9 cellular contexts compared by ENCODE assay signal in genomic region chr7:927031-927671, GRCh38. TPM values are rescaled to one million over a fixed set of nuclear protein-coding genes. Genes with fewer than 3 reads are reported as not detected.
DNase-seq lines count a peak whose midpoint lies in the region; ATAC-seq and TF ChIP-seq lines count a peak whose summit lies in the region.
"Had no signal": no experiment of that assay in that cellular context is flagged by ENCODE, and none has a peak within 500 bp of the region (broad histone marks: within the 10 kb centered on the region; RNA-seq: fewer than 3 reads in every experiment).

No MANE protein-coding gene starts in this region.

- no peaks in the 10 kb centered on the region for H3K9me3 ChIP-seq in left lung

- H3K27ac Mint-ChIP-seq in activated CD4-positive, alpha-beta T cell treated with anti-CD3 and anti-CD28 coated beads for 36 hours, result no peak overlapping the region
- peak overlapping the region; percentile 7 for H3K27ac Mint-ChIP-seq in activated naive CD8-positive, alpha-beta T cell treated with anti-CD3 and anti-CD28 coated beads for 36 hours
- H3K27ac Mint-ChIP-seq in stimulated activated memory B cell treated with anti-CD40 and anti-IgM and Interleukin-4, amounts not matched to agents 10 μg/mL and 1 μg/mL and 100 μg/mL, for 72 hours, result peak overlapping the region; percentile 76

- H3K4me1 ChIP-seq in left lung, result peaks cover 0 to 69% of the 10 kb centered on the region in 2 donors

- peaks cover 43% of the 10 kb centered on the region for H3K4me1 Mint-ChIP-seq in activated CD4-positive, alpha-beta T cell treated with anti-CD3 and anti-CD28 coated beads for 36 hours
- peaks cover 49% of the 10 kb centered on the region for H3K4me1 Mint-ChIP-seq in activated naive CD8-positive, alpha-beta T cell treated with anti-CD3 and anti-CD28 coated beads for 36 hours
- H3K4me1 Mint-ChIP-seq in stimulated activated memory B cell treated with anti-CD40 and anti-IgM and Interleukin-4, amounts not matched to agents 10 μg/mL and 1 μg/mL and 100 μg/mL, for 72 hours, result peaks cover 62% of the 10 kb centered on the region

- H3K27ac ChIP-seq in left lung, result no peak overlapping the region

- intact Hi-C loops in activated CD4-positive, alpha-beta T cell treated with anti-CD3 and anti-CD28 coated beads for 36 hours (cut with DNase I, micrococcal nuclease), result no loop called here
- intact Hi-C loops in left lung (cut with DNase I), result no loop called here

- H3K36me3 Mint-ChIP-seq in activated CD4-positive, alpha-beta T cell treated with anti-CD3 and anti-CD28 coated beads for 36 hours (ENCODE audit: low read depth), result no peaks in the 10 kb centered on the region
- H3K36me3 Mint-ChIP-seq in activated naive CD8-positive, alpha-beta T cell treated with anti-CD3 and anti-CD28 coated beads for 36 hours, result peaks cover 45% of the 10 kb centered on the region
- peaks cover 10% of the 10 kb centered on the region for H3K36me3 Mint-ChIP-seq in stimulated activated memory B cell treated with anti-CD40 and anti-IgM and Interleukin-4, amounts not matched to agents 10 μg/mL and 1 μg/mL and 100 μg/mL, for 72 hours

- H3K4me3 Mint-ChIP-seq in activated CD4-positive, alpha-beta T cell treated with anti-CD3 and anti-CD28 coated beads for 36 hours, result no peak overlapping the region
- no peak overlapping the region for H3K4me3 Mint-ChIP-seq in activated naive CD8-positive, alpha-beta T cell treated with anti-CD3 and anti-CD28 coated beads for 36 hours
- H3K4me3 Mint-ChIP-seq in stimulated activated memory B cell treated with anti-CD40 and anti-IgM and Interleukin-4, amounts not matched to agents 10 μg/mL and 1 μg/mL and 100 μg/mL, for 72 hours, result no peak overlapping the region

- H3K36me3 ChIP-seq in left lung, result peaks cover 0 to 5% of the 10 kb centered on the region in 2 donors

- H3K27me3 Mint-ChIP-seq in activated CD4-positive, alpha-beta T cell treated with anti-CD3 and anti-CD28 coated beads for 36 hours, result no peaks in the 10 kb centered on the region
- no peaks in the 10 kb centered on the region for H3K27me3 Mint-ChIP-seq in activated naive CD8-positive, alpha-beta T cell treated with anti-CD3 and anti-CD28 coated beads for 36 hours
- peaks cover 2% of the 10 kb centered on the region for H3K27me3 Mint-ChIP-seq in stimulated activated memory B cell treated with anti-CD40 and anti-IgM and Interleukin-4, amounts not matched to agents 10 μg/mL and 1 μg/mL and 100 μg/mL, for 72 hours

- peaks cover 0 to 3% of the 10 kb centered on the region in 2 donors for H3K27me3 ChIP-seq in left lung

- TF ChIP-seq CTCF in left lung (IDR thresholded peaks at IDR 0.05), result no peak

- POLR2A ChIA-PET in activated CD4-positive, alpha-beta T cell treated with anti-CD3 and anti-CD28 coated beads for 36 hours (lab: Charles Lee), result no interaction called here

- no peak for ATAC-seq in activated CD4-positive, alpha-beta T cell treated with anti-CD3 and anti-CD28 coated beads for 36 hours
- no peak for ATAC-seq in left lung
- ATAC-seq in stimulated activated memory B cell treated with anti-CD40 and anti-IgM and Interleukin-4, amounts not matched to agents 10 μg/mL and 1 μg/mL and 100 μg/mL, for 72 hours, result no peak

- H3K9me3 Mint-ChIP-seq in activated CD4-positive, alpha-beta T cell treated with anti-CD3 and anti-CD28 coated beads for 36 hours (ENCODE audit: low read depth), result no peaks in the 10 kb centered on the region
- H3K9me3 Mint-ChIP-seq in activated naive CD8-positive, alpha-beta T cell treated with anti-CD3 and anti-CD28 coated beads for 36 hours, result peaks cover 6% of the 10 kb centered on the region
- no peaks in the 10 kb centered on the region for H3K9me3 Mint-ChIP-seq in stimulated activated memory B cell treated with anti-CD40 and anti-IgM and Interleukin-4, amounts not matched to agents 10 μg/mL and 1 μg/mL and 100 μg/mL, for 72 hours

- CTCF ChIA-PET in activated CD4-positive, alpha-beta T cell treated with anti-CD3 and anti-CD28 coated beads for 36 hours (lab: Charles Lee), result no interaction called here

- no peak overlapping the region for H3K4me3 ChIP-seq in left lung

- peak; percentile 6 for DNase-seq in activated CD4-positive, alpha-beta T cell treated with anti-CD3 and anti-CD28 coated beads for 36 hours
- DNase-seq in activated CD4-positive, alpha-beta T cell treated with anti-CD3 and anti-CD28 coated beads for 4 hours, result no peak
- DNase-seq in activated naive CD8-positive, alpha-beta T cell treated with anti-CD3 and anti-CD28 coated beads for 36 hours, result no peak
- peak; percentile 27 to 68 for DNase-seq in left lung
- no peak for DNase-seq in NK-92 treated with Interleukin-12 subunit alpha and Interleukin-12 subunit beta, amount 100 ng/mL, for 24 hours (lab: John Stamatoyannopoulos, UW)
- DNase-seq in GOT3 (lab: John Stamatoyannopoulos, UW), result no peak
- no peak for DNase-seq in NCI-H2081 treated with DMSO at 0.1 percent for 48 hours (lab: John Stamatoyannopoulos, UW)

RNA-seq across cellular contexts. Expression of gene ADAP1, which starts 27.3 kb away (rescaled TPM):
- total RNA-seq in activated CD4-positive, alpha-beta T cell treated with anti-CD3 and anti-CD28 coated beads for 36 hours, result 10 to 100 TPM; 13.1 to 14.8 TPM
- total RNA-seq in activated naive CD8-positive, alpha-beta T cell treated with anti-CD3 and anti-CD28 coated beads for 36 hours, result 10 to 100 TPM; 49.9 to 56.7 TPM
- 10 to 100 TPM; 25.8 to 35.1 TPM for total RNA-seq in left lung

RNA-seq across cellular contexts. Expression of gene COX19, which starts 48.2 kb away (rescaled TPM):
- total RNA-seq in activated CD4-positive, alpha-beta T cell treated with anti-CD3 and anti-CD28 coated beads for 36 hours, result 10 to 100 TPM; 11.3 to 14.6 TPM
- 10 to 100 TPM; 17.7 to 18.1 TPM for total RNA-seq in activated naive CD8-positive, alpha-beta T cell treated with anti-CD3 and anti-CD28 coated beads for 36 hours
- 10 to 100 TPM in 1 of 2 donors, 1 to 10 TPM in 1; 9.1 to 10.8 TPM for total RNA-seq in left lung

RNA-seq across cellular contexts. Expression of gene GET4, which starts 50.8 kb away (rescaled TPM):
- total RNA-seq in activated CD4-positive, alpha-beta T cell treated with anti-CD3 and anti-CD28 coated beads for 36 hours, result 10 to 100 TPM; 17.7 to 29.7 TPM
- 10 to 100 TPM; 35.2 to 39.6 TPM for total RNA-seq in activated naive CD8-positive, alpha-beta T cell treated with anti-CD3 and anti-CD28 coated beads for 36 hours
- total RNA-seq in left lung, result 10 to 100 TPM; 30.1 to 31.6 TPM

RNA-seq across cellular contexts. Expression of gene CYP2W1, which starts 55.8 kb away (rescaled TPM):
- not detected for total RNA-seq in activated CD4-positive, alpha-beta T cell treated with anti-CD3 and anti-CD28 coated beads for 36 hours
- not detected for total RNA-seq in activated naive CD8-positive, alpha-beta T cell treated with anti-CD3 and anti-CD28 coated beads for 36 hours
- not detected for total RNA-seq in left lung
- total RNA-seq: dermis microvascular lymphatic vessel endothelial cell had no signal

Comparison
In these comparisons a context has a peak if more than half of its experiments do, and no peak if none do; other contexts are left out.
1. DNase-seq: peak in activated CD4-positive, alpha-beta T cell treated with anti-CD3 and anti-CD28 coated beads for 36 hours (single experiment) and left lung (2 of 2); none in activated CD4-positive, alpha-beta T cell treated with anti-CD3 and anti-CD28 coated beads for 4 hours (0 of 2), activated naive CD8-positive, alpha-beta T cell treated with anti-CD3 and anti-CD28 coated beads for 36 hours (single experiment), NK-92 treated with Interleukin-12 subunit alpha and Interleukin-12 subunit beta, amount 100 ng/mL, for 24 hours (single experiment), GOT3 (single experiment) and NCI-H2081 treated with DMSO at 0.1 percent for 48 hours (single experiment).